ENCODE assay signal across 8 cellular contexts in genomic region chr2:174607989-174608865, GRCh38. TPM values are rescaled to one million over a fixed set of nuclear protein-coding genes. Genes with fewer than 3 reads are reported as not detected.
DNase-seq lines count a peak whose midpoint lies in the region; ATAC-seq and TF ChIP-seq lines count a peak whose summit lies in the region.

No MANE protein-coding gene starts in this region.

- H3K9me3 ChIP-seq in lower lobe of right lung: no peaks in the 10 kb centered on the region

- TF ChIP-seq CTCF in lower lobe of right lung (IDR thresholded peaks at IDR 0.05): no peak

- H3K27ac ChIP-seq in skin epidermis (peak overlapping the region in 18 of 21 experiments; percentile 0 to 77 (median 51)), lower lobe of right lung (no peak overlapping the region)

- peaks cover 31% of the 10 kb centered on the region for H3K4me1 ChIP-seq in lower lobe of right lung

- H3K4me3 ChIP-seq in skin epidermis (no peak overlapping the region), lower lobe of right lung (no peak overlapping the region)

- no peaks in the 10 kb centered on the region for H3K27me3 ChIP-seq in lower lobe of right lung (ENCODE audit: low read depth)

- intact Hi-C loops in lower lobe of right lung (cut with DNase I): no loop called here

- ATAC-seq in GM18873 (IDR thresholded peaks at IDR 0.05; ENCODE audit: low FRiP score, unreplicated experiment) (peak; percentile 84), HG02610 (IDR thresholded peaks at IDR 0.05; ENCODE audit: unreplicated experiment) (peak; percentile 76), lower lobe of right lung (no peak)

- DNase-seq in RPMI8226 (peak; percentile 34), lower lobe of right lung (no peak), NCI-H446 treated with DMSO at 0.1 percent for 48 hours (lab: John Stamatoyannopoulos, UW) (no peak), NCI-H510A treated with DMSO at 0.1 percent for 48 hours (lab: John Stamatoyannopoulos, UW) (no peak), AG08395 (ENCODE audit: low spot score) (no peak)

- H3K36me3 ChIP-seq in lower lobe of right lung: no peaks in the 10 kb centered on the region

RNA-seq across cellular contexts. Expression of gene WIPF1, which starts 10.6 kb away (rescaled TPM):
- total RNA-seq in lower lobe of right lung: 84.4 TPM

Comparison
In these comparisons a context has a peak if more than half of its experiments do, and no peak if none do; other contexts are left out.
1. ATAC-seq: peak in GM18873 (single experiment) and HG02610 (single experiment); none in lower lobe of right lung (0 of 2).